Comparison of ENCODE assay signal across 19 cellular contexts in genomic region chr3:188472331-188472730, GRCh38.
DNase-seq lines count a peak whose midpoint lies in the region; ATAC-seq and FAIRE-seq lines count a peak whose summit lies in the region.
"Had no signal": no experiment of that assay in that cellular context is flagged by ENCODE, and none has a peak within 500 bp of the region (broad histone marks: within the 10 kb centered on the region; RNA-seq: fewer than 3 reads in every experiment).

No MANE protein-coding gene starts in this region.

- H3K9ac ChIP-seq in subcutaneous abdominal adipose tissue (ENCODE audit: low read length in 5 of 5): peak overlapping the region in 1 of 5 donors; percentile 10

- H3K36me3 Mint-ChIP-seq in activated naive CD8-positive, alpha-beta T cell treated with anti-CD3 and anti-CD28 coated beads, Interleukin-2, amount 50 U/mL, for 24 hours (ENCODE audit: low read depth): peaks cover 8% of the 10 kb centered on the region
- H3K36me3 Mint-ChIP-seq: natural killer cell had no signal

- DNase-seq in HCEC 1CT (peak; percentile 38), astrocyte of the hippocampus (ENCODE audit: low read depth, low spot score) (peak; percentile 53), SHP77 (lab: John Stamatoyannopoulos, UW) (no peak), NOMO-1 treated with dmso at 0.1 percent for 144 hours (lab: John Stamatoyannopoulos, UW; ENCODE audit: unreplicated experiment) (no peak)
- no peak for DNase-seq in activated naive CD8-positive, alpha-beta T cell treated with anti-CD3 and anti-CD28 coated beads, Interleukin-2, amount 50 U/mL, for 24 hours
- DNase-seq: activated CD4-positive, alpha-beta T cell treated with anti-CD3 and anti-CD28 coated beads, Interleukin-2, amount 50 U/mL, for 4 hours; activated naive CD8-positive, alpha-beta T cell treated with anti-CD3 and anti-CD28 coated beads, Interleukin-2, amount 10 ng/mL, durations not matched to agents 7 days and 5 days; activated T-cell treated with anti-CD3 and anti-CD28 coated beads, Interleukin-2, amount 50 U/mL, for 72 hours; CD4-positive, alpha-beta T cell; cortex of kidney; lower lobe of right lung; natural killer cell; NCI-H1092 treated with DMSO at 0.1 percent for 48 hours; stimulated activated CD4-positive, alpha-beta T cell treated with anti-CD3 and anti-CD28 coated beads, Interleukin-2, amount 100 ng/mL, for 48 hours had no signal

- peak overlapping the region; percentile 85 for H3K27ac ChIP-seq in subcutaneous abdominal adipose tissue (ENCODE audit: low read depth, low read length)
- H3K27ac ChIP-seq: lower lobe of right lung had no signal

- H3K4me3 ChIP-seq in subcutaneous abdominal adipose tissue (ENCODE audit: low read depth in 1 of 5, low read length in 5 of 5): no peak overlapping the region
- H3K4me3 ChIP-seq: lower lobe of right lung had no signal

- no peaks in the 10 kb centered on the region for H3K9me3 ChIP-seq in subcutaneous abdominal adipose tissue (ENCODE audit: control insufficient read depth in 5 of 5, low read length in 5 of 5)
- H3K9me3 ChIP-seq: lower lobe of right lung had no signal

- no peak for ATAC-seq in activated naive CD8-positive, alpha-beta T cell treated with anti-CD3 and anti-CD28 coated beads, Interleukin-2, amount 50 U/mL, for 24 hours
- ATAC-seq: activated T-cell treated with anti-CD3 and anti-CD28 coated beads, Interleukin-2, amount 50 U/mL, for 72 hours; esophagus mucosa; lower lobe of right lung; natural killer cell had no signal

- no peak overlapping the region for H3K4me3 Mint-ChIP-seq in activated naive CD8-positive, alpha-beta T cell treated with anti-CD3 and anti-CD28 coated beads, Interleukin-2, amount 50 U/mL, for 24 hours
- H3K4me3 Mint-ChIP-seq: activated naive CD8-positive, alpha-beta T cell treated with anti-CD3 and anti-CD28 coated beads, Interleukin-2, amount 10 ng/mL, durations not matched to agents 7 days and 5 days; activated T-cell treated with anti-CD3 and anti-CD28 coated beads, Interleukin-2, amount 50 U/mL, for 72 hours; CD4-positive, alpha-beta T cell; IgD-negative memory B cell; natural killer cell had no signal

- H3K4me1 Mint-ChIP-seq in activated naive CD8-positive, alpha-beta T cell treated with anti-CD3 and anti-CD28 coated beads, Interleukin-2, amount 50 U/mL, for 24 hours: peaks cover 8% of the 10 kb centered on the region
- H3K4me1 Mint-ChIP-seq: activated naive CD8-positive, alpha-beta T cell treated with anti-CD3 and anti-CD28 coated beads, Interleukin-2, amount 10 ng/mL, durations not matched to agents 7 days and 5 days had no signal

- peak; percentile 61 for FAIRE-seq in islet of Langerhans (lab: Jason Lieb, UNC)
- FAIRE-seq: GM12892 had no signal

- H3K4me1 ChIP-seq in subcutaneous abdominal adipose tissue (ENCODE audit: control insufficient read depth in 5 of 5, insufficient read depth in 5 of 5, low read length in 5 of 5): peaks cover 3 to 33% (median 19%) of the 10 kb centered on the region in 5 donors

- H3K36me3 ChIP-seq in subcutaneous abdominal adipose tissue (ENCODE audit: control insufficient read depth in 5 of 5, insufficient read depth in 5 of 5, low read length in 5 of 5): no peaks in the 10 kb centered on the region
- H3K36me3 ChIP-seq: lower lobe of right lung had no signal

- H3K27me3 ChIP-seq in subcutaneous abdominal adipose tissue (ENCODE audit: control insufficient read depth in 5 of 5, insufficient read depth in 4 of 5, low read length in 5 of 5): no peaks in the 10 kb centered on the region

- no peaks in the 10 kb centered on the region for H3K27me3 Mint-ChIP-seq in activated naive CD8-positive, alpha-beta T cell treated with anti-CD3 and anti-CD28 coated beads, Interleukin-2, amount 50 U/mL, for 24 hours
- H3K27me3 Mint-ChIP-seq: activated naive CD8-positive, alpha-beta T cell treated with anti-CD3 and anti-CD28 coated beads, Interleukin-2, amount 10 ng/mL, durations not matched to agents 7 days and 5 days; CD4-positive, alpha-beta T cell; IgD-negative memory B cell had no signal

- H3K9me3 Mint-ChIP-seq in activated naive CD8-positive, alpha-beta T cell treated with anti-CD3 and anti-CD28 coated beads, Interleukin-2, amount 50 U/mL, for 24 hours: peaks cover 3% of the 10 kb centered on the region
- H3K9me3 Mint-ChIP-seq: CD4-positive, alpha-beta T cell; natural killer cell had no signal

- H3K27ac Mint-ChIP-seq in activated naive CD8-positive, alpha-beta T cell treated with anti-CD3 and anti-CD28 coated beads, Interleukin-2, amount 50 U/mL, for 24 hours: no peak overlapping the region
- H3K27ac Mint-ChIP-seq: activated naive CD8-positive, alpha-beta T cell treated with anti-CD3 and anti-CD28 coated beads, Interleukin-2, amount 10 ng/mL, durations not matched to agents 7 days and 5 days; activated T-cell treated with anti-CD3 and anti-CD28 coated beads, Interleukin-2, amount 50 U/mL, for 72 hours; CD4-positive, alpha-beta T cell; IgD-negative memory B cell; natural killer cell had no signal

Comparison
In these comparisons a context has a peak if more than half of its experiments do, and no peak if none do; other contexts are left out.
1. DNase-seq: peak in HCEC 1CT (single experiment) and astrocyte of the hippocampus (single experiment); none in SHP77 (0 of 2), NOMO-1 treated with dmso at 0.1 percent for 144 hours (single experiment) and activated naive CD8-positive, alpha-beta T cell treated with anti-CD3 and anti-CD28 coated beads, Interleukin-2, amount 50 U/mL, for 24 hours (single experiment).